15 cellular contexts compared by ENCODE assay signal in genomic region chr14:105532111-105532623, GRCh38. TPM values are rescaled to one million over a fixed set of nuclear protein-coding genes. Genes with fewer than 3 reads are reported as not detected.
A peak's percentile ranks its signal among the peaks of the same experiment; 100 is the strongest.
DNase-seq lines count a peak whose midpoint lies in the region; ATAC-seq and TF ChIP-seq lines count a peak whose summit lies in the region.
"Had no signal": no experiment of that assay in that cellular context is flagged by ENCODE, and none has a peak within 500 bp of the region (broad histone marks: within the 10 kb centered on the region; RNA-seq: fewer than 3 reads in every experiment).

No MANE protein-coding gene starts in this region.

- DNase-seq in CD8-positive, alpha-beta T cell: no peak
- no peak for DNase-seq in activated B cell treated with CpG ODN at 0.5 μM for 24 hours
- DNase-seq in neural crest cell (ENCODE audit: low read depth, low spot score): no peak
- DNase-seq: COR-L47, NCI-H1105, NCI-H1694 treated with DMSO at 0.1 percent for 48 hours, NCI-H774, Right ventricle myocardium superior had no signal

- peak overlapping the region; percentile 8 for H3K4me3 Mint-ChIP-seq in CD8-positive, alpha-beta T cell
- H3K4me3 Mint-ChIP-seq in activated B cell treated with CpG ODN at 0.5 μM for 24 hours (peak overlapping the region; percentile 62), neural crest cell (peak overlapping the region; percentile 23)

- no peaks in the 10 kb centered on the region for H3K36me3 ChIP-seq in BLaER1
- H3K36me3 ChIP-seq in CD8-positive, alpha-beta T cell (ENCODE audit: insufficient read depth, low read length): no peaks in the 10 kb centered on the region
- H3K36me3 ChIP-seq: MG63 had no signal

- peaks cover 69% of the 10 kb centered on the region for H3K4me1 ChIP-seq in BLaER1
- peaks cover 28% of the 10 kb centered on the region for H3K4me1 ChIP-seq in CD8-positive, alpha-beta T cell (ENCODE audit: insufficient read depth, low read length)

- peak overlapping the region; percentile 94 for H3K9ac ChIP-seq in BLaER1
- H3K9ac ChIP-seq: KMS-11, SK-N-SH had no signal

- intact Hi-C loops in CD8-positive, alpha-beta T cell (cut with DNase I, micrococcal nuclease): loop anchor here in 1 of 2 experiments (10.0 kb wide), 1 partner anchor 337 kb away; no protein-coding TSS in a partner anchor
- intact Hi-C loops in activated B cell treated with CpG ODN at 0.5 μM for 24 hours (cut with micrococcal nuclease): loop anchor here (2.0 to 10.0 kb wide), 3 partner anchors 51 to 843 kb away; no protein-coding TSS in a partner anchor

- peaks cover 16% of the 10 kb centered on the region for H3K4me1 Mint-ChIP-seq in CD8-positive, alpha-beta T cell (ENCODE audit: low read depth)
- H3K4me1 Mint-ChIP-seq in activated B cell treated with CpG ODN at 0.5 μM for 24 hours: peaks cover 53% of the 10 kb centered on the region
- H3K4me1 Mint-ChIP-seq in neural crest cell: peaks cover 7% of the 10 kb centered on the region

- peak overlapping the region; percentile 100 for H3K4me2 ChIP-seq in BLaER1
- H3K4me2 ChIP-seq: KMS-11, SK-N-SH had no signal

- no peaks in the 10 kb centered on the region for H3K27me3 ChIP-seq in BLaER1
- peaks cover 4% of the 10 kb centered on the region for H3K27me3 ChIP-seq in CD8-positive, alpha-beta T cell (ENCODE audit: insufficient read depth, low read length)
- H3K27me3 ChIP-seq: MG63 had no signal

- POLR2A ChIA-PET in CD8-positive, alpha-beta T cell (lab: Charles Lee): interaction anchor here (0.8 kb wide), 1 partner anchor 42 kb away, joined by 3 read pairs; no protein-coding TSS in a partner anchor
- POLR2A ChIA-PET in activated B cell treated with CpG ODN at 0.5 μM for 24 hours (lab: Charles Lee): interaction anchor here (0.7 to 1.5 kb wide), 4 partner anchors 42 to 162 kb away, joined by 3 to 5 read pairs (median 4); partner anchors contain the start of gene TEX22

- TF ChIP-seq CTCF in CD8-positive, alpha-beta T cell (IDR thresholded peaks at IDR 0.05): no peak
- TF ChIP-seq CTCF in activated B cell treated with CpG ODN at 0.5 μM for 24 hours (IDR thresholded peaks at IDR 0.05) (no peak), neural crest cell (conservative IDR thresholded peaks at IDR 0.05) (no peak)

- CTCF ChIA-PET in CD8-positive, alpha-beta T cell (lab: Charles Lee): interaction anchor here (1.0 to 2.1 kb wide), 5 partner anchors 42 to 167 kb away, joined by 3 to 7 read pairs (median 3); no protein-coding TSS in a partner anchor
- CTCF ChIA-PET in activated B cell treated with CpG ODN at 0.5 μM for 24 hours (lab: Charles Lee): interaction anchor here (0.6 to 2.7 kb wide), 7 partner anchors 12 to 1132 kb away, joined by 3 to 25 read pairs (median 10); no protein-coding TSS in a partner anchor

- H3K36me3 Mint-ChIP-seq in CD8-positive, alpha-beta T cell: no peaks in the 10 kb centered on the region
- H3K36me3 Mint-ChIP-seq in activated B cell treated with CpG ODN at 0.5 μM for 24 hours (ENCODE audit: low read depth) (no peaks in the 10 kb centered on the region), neural crest cell (ENCODE audit: low read depth) (no peaks in the 10 kb centered on the region)

- H3K9me3 ChIP-seq in BLaER1: no peaks in the 10 kb centered on the region
- H3K9me3 ChIP-seq in CD8-positive, alpha-beta T cell (ENCODE audit: low read length): no peaks in the 10 kb centered on the region
- H3K9me3 ChIP-seq: MG63, SK-N-SH had no signal

- H4K20me1 ChIP-seq in BLaER1: no peaks in the 10 kb centered on the region

- peaks cover 1% of the 10 kb centered on the region for H3K27me3 Mint-ChIP-seq in CD8-positive, alpha-beta T cell (ENCODE audit: low read depth)
- H3K27me3 Mint-ChIP-seq in activated B cell treated with CpG ODN at 0.5 μM for 24 hours (peaks cover 4% of the 10 kb centered on the region), neural crest cell (ENCODE audit: low read depth) (peaks cover 33% of the 10 kb centered on the region)

- H3K27ac Mint-ChIP-seq in CD8-positive, alpha-beta T cell: no peak overlapping the region
- peak overlapping the region; percentile 71 for H3K27ac Mint-ChIP-seq in activated B cell treated with CpG ODN at 0.5 μM for 24 hours
- no peak overlapping the region for H3K27ac Mint-ChIP-seq in neural crest cell (ENCODE audit: unreplicated experiment)

- H3K9me3 Mint-ChIP-seq in CD8-positive, alpha-beta T cell: no peaks in the 10 kb centered on the region
- no peaks in the 10 kb centered on the region for H3K9me3 Mint-ChIP-seq in activated B cell treated with CpG ODN at 0.5 μM for 24 hours
- no peaks in the 10 kb centered on the region for H3K9me3 Mint-ChIP-seq in neural crest cell

- H3K27ac ChIP-seq in BLaER1: peak overlapping the region; percentile 96
- no peak overlapping the region for H3K27ac ChIP-seq in CD8-positive, alpha-beta T cell (ENCODE audit: low read depth, low read length)
- H3K27ac ChIP-seq: KMS-11 had no signal

- ATAC-seq in CD8-positive, alpha-beta T cell: no peak
- peak; percentile 38 for ATAC-seq in activated B cell treated with CpG ODN at 0.5 μM for 24 hours (ENCODE audit: low read depth)
- ATAC-seq in HG02623 (IDR thresholded peaks at IDR 0.05; ENCODE audit: unreplicated experiment): no peak
- ATAC-seq in HG02970 (IDR thresholded peaks at IDR 0.05; ENCODE audit: low FRiP score, unreplicated experiment): no peak
- no peak for ATAC-seq in GM19397 (IDR thresholded peaks at IDR 0.05; ENCODE audit: unreplicated experiment)

- H3K4me3 ChIP-seq in BLaER1: peak overlapping the region; percentile 84
- no peak overlapping the region for H3K4me3 ChIP-seq in CD8-positive, alpha-beta T cell (ENCODE audit: low read depth, low read length)
- H3K4me3 ChIP-seq: MG63 had no signal

RNA-seq across cellular contexts. Expression of gene TMEM121, which starts 5.8 kb away (rescaled TPM):
- total RNA-seq in CD8-positive, alpha-beta T cell: 1 to 10 TPM; 2.8 to 3.4 TPM
- 0.95 and 1.6 TPM in 2 replicates for total RNA-seq in activated B cell treated with CpG ODN at 0.5 μM for 24 hours
- total RNA-seq in neural crest cell: 12.3 and 13.9 TPM in 2 replicates

RNA-seq across cellular contexts. Expression of gene TEDC1, which starts 41.1 kb away (rescaled TPM):
- total RNA-seq in CD8-positive, alpha-beta T cell: 10 to 100 TPM; 55.3 to 58.5 TPM
- 16.7 and 18.1 TPM in 2 replicates for total RNA-seq in activated B cell treated with CpG ODN at 0.5 μM for 24 hours
- 39.6 and 44.9 TPM in 2 replicates for total RNA-seq in neural crest cell

RNA-seq across cellular contexts. Expression of gene CRIP1, which starts 45.5 kb away (rescaled TPM):
- total RNA-seq in CD8-positive, alpha-beta T cell: 100 to 1,000 TPM; 111 to 115 TPM
- 112 and 129 TPM in 2 replicates for total RNA-seq in activated B cell treated with CpG ODN at 0.5 μM for 24 hours
- 3.2 and 4.8 TPM in 2 replicates for total RNA-seq in neural crest cell

RNA-seq across cellular contexts. Expression of gene CRIP2, which starts 57.5 kb away (rescaled TPM):
- 10 to 100 TPM; 17.1 to 20.7 TPM for total RNA-seq in CD8-positive, alpha-beta T cell
- total RNA-seq in activated B cell treated with CpG ODN at 0.5 μM for 24 hours (2.9 and 3.0 TPM in 2 replicates), neural crest cell (38.3 and 39.3 TPM in 2 replicates)

Comparison
In these comparisons a context has a peak if more than half of its experiments do, and no peak if none do; other contexts are left out.
1. H3K4me3 Mint-ChIP-seq: peak in every context shown above with its lines; median percentile 62 in activated B cell treated with CpG ODN at 0.5 μM for 24 hours; 23 in neural crest cell; 8 in CD8-positive, alpha-beta T cell.
2. RNA of gene CRIP1, which starts 45.5 kb away (total RNA-seq): 111 to 115 TPM in CD8-positive, alpha-beta T cell and 112 to 129 TPM in activated B cell treated with CpG ODN at 0.5 μM for 24 hours; 3.2 to 4.8 TPM in neural crest cell; every median in the first group is over 10 times any median in the second.